Comparison of ENCODE assay signal across 8 cellular contexts in genomic region chr1:161539731-161540561, GRCh38. TPM values are rescaled to one million over a fixed set of nuclear protein-coding genes. Genes with fewer than 3 reads are reported as not detected.
A peak's percentile ranks its signal among the peaks of the same experiment; 100 is the strongest.
DNase-seq lines count a peak whose midpoint lies in the region; ATAC-seq and TF ChIP-seq lines count a peak whose summit lies in the region.
"Not testable (repeated sequence)": the region's sequence is repeated elsewhere in the genome, so short reads cannot be mapped to it uniquely, and the experiment has no call there.

No MANE protein-coding gene starts in this region.

- 3% methylated on average over 40 of the region's 40 CpGs for WGBS in urinary bladder

- H3K27ac ChIP-seq in urinary bladder (ENCODE audit: low read depth): peak overlapping the region; percentile 6

- not testable (repeated sequence) for TF ChIP-seq CTCF in GM12875 (IDR thresholded peaks at IDR 0.05; ENCODE audit: borderline replicate concordance, insufficient read depth, low read depth, low read length)

- not testable (repeated sequence) for H3K4me1 ChIP-seq in urinary bladder (ENCODE audit: insufficient read depth)

- ATAC-seq in HG02840 (IDR thresholded peaks at IDR 0.05; ENCODE audit: low FRiP score, unreplicated experiment): peak; percentile 64

- H3K4me3 ChIP-seq in GM12875 (ENCODE audit: low read depth, low read length): peak overlapping the region; percentile 49
- peak overlapping the region; percentile 28 for H3K4me3 ChIP-seq in urinary bladder (ENCODE audit: low read depth, low read length)

- peak; percentile 37 for DNase-seq in NCI-H1436 (lab: John Stamatoyannopoulos, UW)
- DNase-seq in T-helper 22 cell (ENCODE audit: low read depth): peak; percentile 58
- DNase-seq in anterior cingulate cortex (lab: John Stamatoyannopoulos, UW): peak in 52 of 58 donors; percentile 15 to 87 (median 54)
- peak; percentile 63 for DNase-seq in hepatic stellate cell (ENCODE audit: low spot score)
- peak; percentile 86 for DNase-seq in putamen (ENCODE audit: low spot score)

- H3K36me3 ChIP-seq in urinary bladder (ENCODE audit: insufficient read depth): not testable (repeated sequence)

RNA-seq across cellular contexts. Expression of gene FCGR3A, which starts 9.7 kb away (rescaled TPM):
- total RNA-seq in urinary bladder: 4.5 TPM
- polyA plus RNA-seq in urinary bladder: 29.0 TPM

RNA-seq across cellular contexts. Expression of gene HSPA6, which starts 15.6 kb away (rescaled TPM):
- 1.2 TPM for total RNA-seq in urinary bladder
- polyA plus RNA-seq in urinary bladder: 5.6 TPM

RNA-seq across cellular contexts. Expression of gene FCGR2A, which starts 34.7 kb away (rescaled TPM):
- total RNA-seq in urinary bladder: 37.9 TPM
- 27.7 TPM for polyA plus RNA-seq in urinary bladder

Comparison
In these comparisons a context has a peak if more than half of its experiments do, and no peak if none do; other contexts are left out.
1. Peak in every context shown above with its lines: DNase-seq, ATAC-seq, H3K4me3 ChIP-seq and H3K27ac ChIP-seq.